ENCODE assay signal across 14 cellular contexts in genomic region chr11:118229274-118229847, GRCh38. TPM values are rescaled to one million over a fixed set of nuclear protein-coding genes. Genes with fewer than 3 reads are reported as not detected.
DNase-seq lines count a peak whose midpoint lies in the region; ATAC-seq and TF ChIP-seq lines count a peak whose summit lies in the region.
"Had no signal": no experiment of that assay in that cellular context is flagged by ENCODE, and none has a peak within 500 bp of the region (broad histone marks: within the 10 kb centered on the region; RNA-seq: fewer than 3 reads in every experiment).

No MANE protein-coding gene starts in this region.

- H3K4me2 ChIP-seq in SU-DHL-6 (ENCODE audit: low read depth, low read length, poor library complexity, severe bottlenecking) = no peak overlapping the region

- H3K4me1 ChIP-seq in left lung (peaks cover 5 to 68% of the 10 kb centered on the region in 2 donors), gastrocnemius medialis (no peaks in the 10 kb centered on the region)
- H3K4me1 ChIP-seq: BE2C had no signal

- H3K9me2 ChIP-seq in SU-DHL-6 (replicated peaks; ENCODE audit: insufficient read depth, low read length) = no peaks in the 10 kb centered on the region

- no peaks in the 10 kb centered on the region for H3K79me2 ChIP-seq in SU-DHL-6 (ENCODE audit: insufficient read depth, low read length)

- H4K20me1 ChIP-seq in SU-DHL-6 (ENCODE audit: low read depth, low read length) = no peaks in the 10 kb centered on the region

- H3K27ac ChIP-seq in SU-DHL-6 (ENCODE audit: low read depth, low read length) = peak overlapping the region; percentile 90
- H3K27ac ChIP-seq in left lung = peak overlapping the region; percentile 56 to 87
- no peak overlapping the region for H3K27ac ChIP-seq in gastrocnemius medialis

- H3K4me1 Mint-ChIP-seq in stimulated activated naive CD8-positive, alpha-beta T cell treated with anti-CD3 and anti-CD28 coated beads, Interleukin-15, amount 100 ng/mL, for 72 hours = no peaks in the 10 kb centered on the region

- ATAC-seq in stimulated activated naive CD8-positive, alpha-beta T cell treated with anti-CD3 and anti-CD28 coated beads, Interleukin-15, amount 100 ng/mL, for 72 hours = no peak
- ATAC-seq in stimulated activated naive CD8-positive, alpha-beta T cell treated with anti-CD3 and anti-CD28 coated beads, Interleukin-15, Interleukin-2, amounts not matched to agents 100 U/mL and 50 U/mL, for 24 hours = no peak
- ATAC-seq in left lung = no peak
- ATAC-seq in HG02884 (IDR thresholded peaks at IDR 0.05; ENCODE audit: unreplicated experiment) = no peak
- ATAC-seq in gastrocnemius medialis = no peak

- H3K9me3 ChIP-seq in SU-DHL-6 (ENCODE audit: insufficient read depth, low read length) (no peaks in the 10 kb centered on the region), left lung (no peaks in the 10 kb centered on the region), gastrocnemius medialis (no peaks in the 10 kb centered on the region)
- H3K9me3 ChIP-seq: BE2C had no signal

- H3F3A ChIP-seq in SU-DHL-6 (ENCODE audit: insufficient read depth) = peaks cover 31% of the 10 kb centered on the region

- H3K4me3 ChIP-seq in SU-DHL-6 (ENCODE audit: insufficient read depth, low read length, poor library complexity, severe bottlenecking) (no peak overlapping the region), left lung (no peak overlapping the region), gastrocnemius medialis (no peak overlapping the region)

- TF ChIP-seq POLR2A in gastrocnemius medialis (IDR thresholded peaks at IDR 0.05) = no peak

- no peak overlapping the region for H3K9ac ChIP-seq in SU-DHL-6 (ENCODE audit: low read length)

- H3K27ac Mint-ChIP-seq in stimulated activated naive CD8-positive, alpha-beta T cell treated with anti-CD3 and anti-CD28 coated beads, Interleukin-15, amount 100 ng/mL, for 72 hours = peak overlapping the region; percentile 85 to 88

- H2AFZ ChIP-seq in SU-DHL-6 (ENCODE audit: low read depth, low read length, severe bottlenecking) = no peak overlapping the region

- in situ Hi-C loops in KBM-7 (cut with MboI; ENCODE audit: low pct_unique_long_range_greater_than_20kb, low sequenced_read_pairs) = no loop called here
- in situ Hi-C loops in gastrocnemius medialis (cut with MboI; ENCODE audit: low sequenced_read_pairs in 4 of 4) = no loop called here

- H3K4me3 Mint-ChIP-seq in stimulated activated naive CD8-positive, alpha-beta T cell treated with anti-CD3 and anti-CD28 coated beads, Interleukin-15, amount 100 ng/mL, for 72 hours = peak overlapping the region; percentile 18 to 73

- H3K9me3 Mint-ChIP-seq in stimulated activated naive CD8-positive, alpha-beta T cell treated with anti-CD3 and anti-CD28 coated beads, Interleukin-15, amount 100 ng/mL, for 72 hours = peaks cover 5 to 7% of the 10 kb centered on the region in 2 donors

- no peaks in the 10 kb centered on the region for H3K27me3 Mint-ChIP-seq in stimulated activated naive CD8-positive, alpha-beta T cell treated with anti-CD3 and anti-CD28 coated beads, Interleukin-15, amount 100 ng/mL, for 72 hours

- TF ChIP-seq CTCF in SU-DHL-6 (IDR thresholded peaks at IDR 0.05; ENCODE audit: insufficient read depth, low read length, poor library complexity, severe bottlenecking) (no peak), left lung (IDR thresholded peaks at IDR 0.05) (no peak), gastrocnemius medialis (IDR thresholded peaks at IDR 0.05 in 4 of 5, conservative IDR thresholded peaks at IDR 0.05 in 1 of 5) (no peak)

- DNase-seq in stimulated activated naive CD8-positive, alpha-beta T cell treated with anti-CD3 and anti-CD28 coated beads, Interleukin-15, amount 100 ng/mL, for 72 hours = no peak
- no peak for DNase-seq in stimulated activated naive CD8-positive, alpha-beta T cell treated with anti-CD3 and anti-CD28 coated beads, Interleukin-15, Interleukin-2, amounts not matched to agents 100 U/mL and 50 U/mL, for 24 hours
- DNase-seq in left lung (no peak), KBM-7 (no peak), kidney glomerular epithelial cell (lab: John Stamatoyannopoulos, UW) (no peak), gastrocnemius medialis (no peak)
- DNase-seq: aorta, BE2C, GDM1, head of caudate nucleus, KG1 had no signal

- H3K36me3 ChIP-seq in SU-DHL-6 (ENCODE audit: low read length) (no peaks in the 10 kb centered on the region), left lung (peaks cover 0 to 18% of the 10 kb centered on the region in 2 donors), gastrocnemius medialis (no peaks in the 10 kb centered on the region)
- H3K36me3 ChIP-seq: BE2C had no signal

- H3K27me3 ChIP-seq in SU-DHL-6 (ENCODE audit: low read length) (no peaks in the 10 kb centered on the region), left lung (no peaks in the 10 kb centered on the region), gastrocnemius medialis (no peaks in the 10 kb centered on the region)

- intact Hi-C loops in left lung (cut with DNase I) = no loop called here
- intact Hi-C loops in gastrocnemius medialis (cut with DNase I; ENCODE audit: low total_unique reads) = no loop called here

RNA-seq across cellular contexts. Expression of gene JAML, which starts 4.5 kb away (rescaled TPM):
- total RNA-seq in left lung (10 to 100 TPM; 20.4 to 47.2 TPM), gastrocnemius medialis (1 to 10 TPM in 1 of 4 donors, under 1 TPM in 2, not detected in 1; 0.82 to 1.2 (median 0.91) TPM)
- total RNA-seq: osteoblast had no signal

RNA-seq across cellular contexts. Expression of gene MPZL3, which starts 22.8 kb away (rescaled TPM):
- total RNA-seq in left lung (10 to 100 TPM; 13.2 to 16.3 TPM), gastrocnemius medialis (1 to 10 TPM in 1 of 4 donors, under 1 TPM in 3; 0.10 to 2.1 (median 0.19) TPM)

RNA-seq across cellular contexts. Expression of gene MPZL2, which starts 34.7 kb away (rescaled TPM):
- total RNA-seq in left lung (100 to 1,000 TPM; 111 to 117 TPM), gastrocnemius medialis (1 to 10 TPM; 1.2 to 7.9 (median 3.4) TPM)
- total RNA-seq: osteoblast had no signal

RNA-seq across cellular contexts. Expression of gene SCN2B, which starts 52.9 kb away (rescaled TPM):
- total RNA-seq in left lung (1 to 10 TPM; 1.0 to 4.1 TPM), gastrocnemius medialis (1 to 10 TPM in 1 of 4 donors, under 1 TPM in 2, not detected in 1; 0.10 to 1.9 (median 0.24) TPM)
- total RNA-seq: osteoblast had no signal

Comparison
In these comparisons a context has a peak if more than half of its experiments do, and no peak if none do; other contexts are left out.
1. H3K27ac ChIP-seq: peak in SU-DHL-6 (single experiment) and left lung (2 of 2); none in gastrocnemius medialis (0 of 4).
2. RNA of gene JAML, which starts 4.5 kb away (total RNA-seq): 20.4 to 47.2 TPM in left lung; 0.82 to 1.2 TPM in gastrocnemius medialis; every median in the first group is over 4 times any median in the second.
3. RNA of gene MPZL3, which starts 22.8 kb away (total RNA-seq): 13.2 to 16.3 TPM in left lung; 0.10 to 2.1 TPM in gastrocnemius medialis; every median in the first group is over 4 times any median in the second.
4. RNA of gene MPZL2, which starts 34.7 kb away (total RNA-seq): 111 to 117 TPM in left lung; 1.2 to 7.9 TPM in gastrocnemius medialis; every median in the first group is over 10 times any median in the second.